Comparison of ENCODE assay signal across 1 cellular context in genomic region chr19:14116918-14117578, GRCh38.
TF ChIP-seq lines count a peak whose summit lies in the region.

No MANE protein-coding gene starts in this region.

TF ChIP-seq in GM12878, 131 proteins besides CTCF, POLR2A, EP300 and RAD21:
- TF ChIP-seq LARP7 (IDR thresholded peaks at IDR 0.05) (0 out of 2 replicates have a peak, but pooled peaks have one; percentile 43), CEBPB (IDR thresholded peaks at IDR 0.05; ENCODE audit: borderline replicate concordance in 1 of 2, low read depth in 2 of 2, low read length in 2 of 2) (no peak), RBBP5 (conservative IDR thresholded peaks at IDR 0.05) (no peak), RUNX3 (IDR thresholded peaks at IDR 0.05; ENCODE audit: low read length) (0 out of 2 replicates have a peak, but pooled peaks have one; percentile 7), CEBPZ (IDR thresholded peaks at IDR 0.05; ENCODE audit: low read depth, low read length) (no peak), POU2F2 (IDR thresholded peaks at IDR 0.05; ENCODE audit: borderline replicate concordance, low read depth, low read length) (no peak), RAD51 (IDR thresholded peaks at IDR 0.05) (no peak), PKNOX1 (IDR thresholded peaks at IDR 0.05) (peak; percentile 6; the same call in 1 of the 2 replicates), SIN3A (IDR thresholded peaks at IDR 0.05; ENCODE audit: low read depth, low read length) (0 out of 2 replicates have a peak, but pooled peaks have one; percentile 60), PBX3 (IDR thresholded peaks at IDR 0.05; ENCODE audit: insufficient replicate concordance, low read depth, low read length) (peak; percentile 28), ZBED1 (IDR thresholded peaks at IDR 0.05; ENCODE audit: borderline replicate concordance) (no peak), TAF1 (IDR thresholded peaks at IDR 0.05; ENCODE audit: borderline replicate concordance, low read depth, low read length) (no peak), MTA2 (IDR thresholded peaks at IDR 0.05; ENCODE audit: low read depth) (no peak), SREBF2 (IDR thresholded peaks at IDR 0.05; ENCODE audit: low read length) (no peak), EED (IDR thresholded peaks at IDR 0.05; ENCODE audit: low read depth) (no peak), MXI1 (IDR thresholded peaks at IDR 0.05; ENCODE audit: low read depth, low read length) (no peak), HDGF (IDR thresholded peaks at IDR 0.05) (no peak), SMAD5 (IDR thresholded peaks at IDR 0.05; ENCODE audit: low read depth) (no peak), YY1 (IDR thresholded peaks at IDR 0.05; ENCODE audit: low read depth, low read length) (peak; percentile 27; the same call in 1 of the 2 replicates)
